Comparison of ENCODE assay signal across 1 cellular context in genomic region chr4:77300996-77301395, GRCh38.
TF ChIP-seq lines count a peak whose summit lies in the region.

No MANE protein-coding gene starts in this region.

TF ChIP-seq in GM23338, 12 proteins besides CTCF, POLR2A, EP300 and RAD21:
- TF ChIP-seq, protein P1, sequence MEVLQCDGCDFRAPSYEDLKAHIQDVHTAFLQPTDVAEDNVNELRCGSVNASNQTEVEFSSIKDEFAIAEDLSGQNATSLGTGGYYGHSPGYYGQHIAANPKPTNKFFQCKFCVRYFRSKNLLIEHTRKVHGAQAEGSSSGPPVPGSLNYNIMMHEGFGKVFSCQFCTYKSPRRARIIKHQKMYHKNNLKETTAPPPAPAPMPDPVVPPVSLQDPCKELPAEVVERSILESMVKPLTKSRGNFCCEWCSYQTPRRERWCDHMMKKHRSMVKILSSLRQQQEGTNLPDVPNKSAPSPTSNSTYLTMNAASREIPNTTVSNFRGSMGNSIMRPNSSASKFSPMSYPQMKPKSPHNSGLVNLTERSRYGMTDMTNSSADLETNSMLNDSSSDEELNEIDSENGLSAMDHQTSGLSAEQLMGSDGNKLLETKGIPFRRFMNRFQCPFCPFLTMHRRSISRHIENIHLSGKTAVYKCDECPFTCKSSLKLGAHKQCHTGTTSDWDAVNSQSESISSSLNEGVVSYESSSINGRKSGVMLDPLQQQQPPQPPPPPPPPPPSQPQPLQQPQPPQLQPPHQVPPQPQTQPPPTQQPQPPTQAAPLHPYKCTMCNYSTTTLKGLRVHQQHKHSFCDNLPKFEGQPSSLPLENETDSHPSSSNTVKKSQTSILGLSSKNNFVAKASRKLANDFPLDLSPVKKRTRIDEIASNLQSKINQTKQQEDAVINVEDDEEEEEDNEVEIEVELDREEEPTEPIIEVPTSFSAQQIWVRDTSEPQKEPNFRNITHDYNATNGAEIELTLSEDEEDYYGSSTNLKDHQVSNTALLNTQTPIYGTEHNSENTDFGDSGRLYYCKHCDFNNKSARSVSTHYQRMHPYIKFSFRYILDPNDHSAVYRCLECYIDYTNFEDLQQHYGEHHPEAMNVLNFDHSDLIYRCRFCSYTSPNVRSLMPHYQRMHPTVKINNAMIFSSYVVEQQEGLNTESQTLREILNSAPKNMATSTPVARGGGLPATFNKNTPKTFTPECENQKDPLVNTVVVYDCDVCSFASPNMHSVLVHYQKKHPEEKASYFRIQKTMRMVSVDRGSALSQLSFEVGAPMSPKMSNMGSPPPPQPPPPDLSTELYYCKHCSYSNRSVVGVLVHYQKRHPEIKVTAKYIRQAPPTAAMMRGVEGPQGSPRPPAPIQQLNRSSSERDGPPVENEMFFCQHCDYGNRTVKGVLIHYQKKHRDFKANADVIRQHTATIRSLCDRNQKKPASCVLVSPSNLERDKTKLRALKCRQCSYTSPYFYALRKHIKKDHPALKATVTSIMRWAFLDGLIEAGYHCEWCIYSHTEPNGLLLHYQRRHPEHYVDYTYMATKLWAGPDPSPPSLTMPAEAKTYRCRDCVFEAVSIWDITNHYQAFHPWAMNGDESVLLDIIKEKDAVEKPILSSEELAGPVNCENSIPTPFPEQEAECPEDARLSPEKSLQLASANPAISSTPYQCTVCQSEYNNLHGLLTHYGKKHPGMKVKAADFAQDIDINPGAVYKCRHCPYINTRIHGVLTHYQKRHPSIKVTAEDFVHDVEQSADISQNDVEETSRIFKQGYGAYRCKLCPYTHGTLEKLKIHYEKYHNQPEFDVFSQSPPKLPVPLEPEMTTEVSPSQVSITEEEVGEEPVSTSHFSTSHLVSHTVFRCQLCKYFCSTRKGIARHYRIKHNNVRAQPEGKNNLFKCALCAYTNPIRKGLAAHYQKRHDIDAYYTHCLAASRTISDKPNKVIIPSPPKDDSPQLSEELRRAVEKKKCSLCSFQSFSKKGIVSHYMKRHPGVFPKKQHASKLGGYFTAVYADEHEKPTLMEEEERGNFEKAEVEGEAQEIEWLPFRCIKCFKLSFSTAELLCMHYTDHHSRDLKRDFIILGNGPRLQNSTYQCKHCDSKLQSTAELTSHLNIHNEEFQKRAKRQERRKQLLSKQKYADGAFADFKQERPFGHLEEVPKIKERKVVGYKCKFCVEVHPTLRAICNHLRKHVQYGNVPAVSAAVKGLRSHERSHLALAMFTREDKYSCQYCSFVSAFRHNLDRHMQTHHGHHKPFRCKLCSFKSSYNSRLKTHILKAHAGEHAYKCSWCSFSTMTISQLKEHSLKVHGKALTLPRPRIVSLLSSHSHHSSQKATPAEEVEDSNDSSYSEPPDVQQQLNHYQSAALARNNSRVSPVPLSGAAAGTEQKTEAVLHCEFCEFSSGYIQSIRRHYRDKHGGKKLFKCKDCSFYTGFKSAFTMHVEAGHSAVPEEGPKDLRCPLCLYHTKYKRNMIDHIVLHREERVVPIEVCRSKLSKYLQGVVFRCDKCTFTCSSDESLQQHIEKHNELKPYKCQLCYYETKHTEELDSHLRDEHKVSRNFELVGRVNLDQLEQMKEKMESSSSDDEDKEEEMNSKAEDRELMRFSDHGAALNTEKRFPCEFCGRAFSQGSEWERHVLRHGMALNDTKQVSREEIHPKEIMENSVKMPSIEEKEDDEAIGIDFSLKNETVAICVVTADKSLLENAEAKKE (CRISPR knock-in tag; IDR thresholded peaks at IDR 0.05): peak; percentile 80
